ENCODE assay signal across 10 cellular contexts in genomic region chr1:117371436-117372151, GRCh38. TPM values are rescaled to one million over a fixed set of nuclear protein-coding genes. Genes with fewer than 3 reads are reported as not detected.
DNase-seq lines count a peak whose midpoint lies in the region; ATAC-seq and TF ChIP-seq lines count a peak whose summit lies in the region.
"Had no signal": no experiment of that assay in that cellular context is flagged by ENCODE, and none has a peak within 500 bp of the region (broad histone marks: within the 10 kb centered on the region; RNA-seq: fewer than 3 reads in every experiment).

No MANE protein-coding gene starts in this region.

- H4K20me1 ChIP-seq in Karpas-422 (ENCODE audit: insufficient read depth, low read depth, low read length), result peaks cover 3% of the 10 kb centered on the region; the same call in 1 of the 2 replicates

- H3K4me1 ChIP-seq in Karpas-422 (ENCODE audit: low read length), result peaks cover 23% of the 10 kb centered on the region

- no peaks in the 10 kb centered on the region for H3K9me3 Mint-ChIP-seq in Calu3 (ENCODE audit: low read depth, unreplicated experiment)
- no peaks in the 10 kb centered on the region for H3K9me3 Mint-ChIP-seq in natural killer cell treated with Interleukin-12 subunit alpha and Interleukin-12 subunit beta and Interleukin-15 and Interleukin-18, amount 100 ng/mL, for 72 hours
- no peaks in the 10 kb centered on the region for H3K9me3 Mint-ChIP-seq in activated T-helper 2 cell treated with anti-CD3 and anti-CD28 coated beads, Interferon-gamma antibody, Interleukin-2, Interleukin-4, amounts not matched to agents 10 μg/mL and 5 μg/mL and 100 μg/mL, durations not matched to agents 14 hours and 24 hours and 36 hours

- CTCF ChIA-PET in Calu3 (lab: Charles Lee), result no interaction called here

- H2AFZ ChIP-seq in Karpas-422 (ENCODE audit: low read length), result no peak overlapping the region

- TF ChIP-seq CTCF in Calu3 (IDR thresholded peaks at IDR 0.05; ENCODE audit: unreplicated experiment), result no peak
- no peak for TF ChIP-seq CTCF in cardiac fibroblast (IDR thresholded peaks at IDR 0.05; ENCODE audit: low read depth, low read length)

- BruUV-seq in Calu3 (replicated peaks; lab: Mats Ljungman, UMichigan), result no TSS peak

- no peaks in the 10 kb centered on the region for H3K27me3 ChIP-seq in Karpas-422 (ENCODE audit: low read length)

- no peak for ATAC-seq in natural killer cell treated with Interleukin-12 subunit alpha and Interleukin-12 subunit beta and Interleukin-15 and Interleukin-18, amount 100 ng/mL, for 72 hours
- ATAC-seq in HG03039 (IDR thresholded peaks at IDR 0.05; ENCODE audit: unreplicated experiment), result no peak

- H3K27me3 Mint-ChIP-seq in Calu3 (ENCODE audit: unreplicated experiment), result no peaks in the 10 kb centered on the region
- no peaks in the 10 kb centered on the region for H3K27me3 Mint-ChIP-seq in natural killer cell treated with Interleukin-12 subunit alpha and Interleukin-12 subunit beta and Interleukin-15 and Interleukin-18, amount 100 ng/mL, for 72 hours
- H3K27me3 Mint-ChIP-seq in activated T-helper 2 cell treated with anti-CD3 and anti-CD28 coated beads, Interferon-gamma antibody, Interleukin-2, Interleukin-4, amounts not matched to agents 10 μg/mL and 5 μg/mL and 100 μg/mL, durations not matched to agents 14 hours and 24 hours and 36 hours (ENCODE audit: low read depth), result no peaks in the 10 kb centered on the region

- peaks cover 26% of the 10 kb centered on the region for H3K36me3 Mint-ChIP-seq in Calu3 (ENCODE audit: insufficient read depth, unreplicated experiment)
- no peaks in the 10 kb centered on the region for H3K36me3 Mint-ChIP-seq in natural killer cell treated with Interleukin-12 subunit alpha and Interleukin-12 subunit beta and Interleukin-15 and Interleukin-18, amount 100 ng/mL, for 72 hours
- H3K36me3 Mint-ChIP-seq in activated T-helper 2 cell treated with anti-CD3 and anti-CD28 coated beads, Interferon-gamma antibody, Interleukin-2, Interleukin-4, amounts not matched to agents 10 μg/mL and 5 μg/mL and 100 μg/mL, durations not matched to agents 14 hours and 24 hours and 36 hours (ENCODE audit: low read depth), result peaks cover 13% of the 10 kb centered on the region

- H3K4me1 Mint-ChIP-seq in Calu3 (ENCODE audit: low read depth, unreplicated experiment), result peaks cover 18% of the 10 kb centered on the region
- H3K4me1 Mint-ChIP-seq in natural killer cell treated with Interleukin-12 subunit alpha and Interleukin-12 subunit beta and Interleukin-15 and Interleukin-18, amount 100 ng/mL, for 72 hours (ENCODE audit: low read depth in 2 of 2), result peaks cover 44 to 48% of the 10 kb centered on the region in 2 donors
- H3K4me1 Mint-ChIP-seq in activated T-helper 2 cell treated with anti-CD3 and anti-CD28 coated beads, Interferon-gamma antibody, Interleukin-2, Interleukin-4, amounts not matched to agents 10 μg/mL and 5 μg/mL and 100 μg/mL, durations not matched to agents 14 hours and 24 hours and 36 hours (ENCODE audit: low read depth), result peaks cover 42% of the 10 kb centered on the region

- peak overlapping the region; percentile 81 for H3K4me3 ChIP-seq in Karpas-422 (ENCODE audit: low read length)
- no peak overlapping the region for H3K4me3 ChIP-seq in cardiac fibroblast (replicated peaks in 1 of 2; ENCODE audit: low read depth in 2 of 2, low read length in 2 of 2)

- H3K4me2 ChIP-seq in Karpas-422 (ENCODE audit: low read depth, low read length, poor library complexity, severe bottlenecking), result peak overlapping the region; percentile 77

- no peak overlapping the region for H3K27ac Mint-ChIP-seq in Calu3 (ENCODE audit: unreplicated experiment)
- peak overlapping the region in 1 of 2 donors; percentile 22 for H3K27ac Mint-ChIP-seq in natural killer cell treated with Interleukin-12 subunit alpha and Interleukin-12 subunit beta and Interleukin-15 and Interleukin-18, amount 100 ng/mL, for 72 hours
- H3K27ac Mint-ChIP-seq in activated T-helper 2 cell treated with anti-CD3 and anti-CD28 coated beads, Interferon-gamma antibody, Interleukin-2, Interleukin-4, amounts not matched to agents 10 μg/mL and 5 μg/mL and 100 μg/mL, durations not matched to agents 14 hours and 24 hours and 36 hours, result no peak overlapping the region

- peak overlapping the region; percentile 51 for H3K4me3 Mint-ChIP-seq in Calu3 (ENCODE audit: low read depth, unreplicated experiment)
- H3K4me3 Mint-ChIP-seq in natural killer cell treated with Interleukin-12 subunit alpha and Interleukin-12 subunit beta and Interleukin-15 and Interleukin-18, amount 100 ng/mL, for 72 hours, result peak overlapping the region; percentile 79
- no peak overlapping the region for H3K4me3 Mint-ChIP-seq in activated T-helper 2 cell treated with anti-CD3 and anti-CD28 coated beads, Interferon-gamma antibody, Interleukin-2, Interleukin-4, amounts not matched to agents 10 μg/mL and 5 μg/mL and 100 μg/mL, durations not matched to agents 14 hours and 24 hours and 36 hours (ENCODE audit: low read depth)

- peak overlapping the region; percentile 84 for H3K9ac ChIP-seq in Karpas-422 (ENCODE audit: low read length)

- DNase-seq in Calu3 (no peak), Karpas-422 (no peak), cardiac fibroblast (ENCODE audit: low read depth in 2 of 2) (peak; percentile 62 to 73), SKM-1 treated with dmso at 0.1 percent for 144 hours (lab: John Stamatoyannopoulos, UW; ENCODE audit: unreplicated experiment) (no peak), kidney tubule cell (ENCODE audit: low spot score) (no peak)
- no peak for DNase-seq in natural killer cell treated with Interleukin-12 subunit alpha and Interleukin-12 subunit beta and Interleukin-15 and Interleukin-18, amount 100 ng/mL, for 72 hours (ENCODE audit: low spot score)
- no peak for DNase-seq in activated T-helper 2 cell treated with anti-CD3 and anti-CD28 coated beads, Interferon-gamma antibody, Interleukin-2, Interleukin-4, amounts not matched to agents 10 μg/mL and 5 μg/mL and 100 μg/mL, durations not matched to agents 14 hours and 24 hours and 36 hours (ENCODE audit: low spot score)
- DNase-seq: effector CD8-positive, alpha-beta T cell; midbrain had no signal

- no peaks in the 10 kb centered on the region for H3K9me3 ChIP-seq in Karpas-422 (ENCODE audit: low read length)

- H3K9me2 ChIP-seq in Karpas-422 (replicated peaks; ENCODE audit: insufficient read depth, low read length), result no peaks in the 10 kb centered on the region

- peaks cover 12% of the 10 kb centered on the region; the same call in 1 of the 2 replicates for H3K36me3 ChIP-seq in Karpas-422 (ENCODE audit: insufficient read depth, low read length)

- H3K27ac ChIP-seq in Karpas-422 (ENCODE audit: low read length), result no peak overlapping the region

- intact Hi-C loops in Calu3 (cut with micrococcal nuclease; ENCODE audit: unreplicated experiment), result loop anchor here (1.0 to 10.0 kb wide), 2 partner anchors 31 to 123 kb away; no protein-coding TSS in a partner anchor
- intact Hi-C loops in activated T-helper 2 cell treated with anti-CD3 and anti-CD28 coated beads, Interferon-gamma antibody, Interleukin-2, Interleukin-4, amounts not matched to agents 10 μg/mL and 5 μg/mL and 100 μg/mL, durations not matched to agents 14 hours and 24 hours and 36 hours (cut with micrococcal nuclease), result no loop called here

- H3K79me2 ChIP-seq in Karpas-422 (ENCODE audit: low read length), result peaks cover 92% of the 10 kb centered on the region

RNA-seq across cellular contexts. Expression of gene MAN1A2, which starts 4.3 kb away (rescaled TPM):
- 26.6 and 28.2 TPM in 2 replicates for total RNA-seq in Calu3 (2022)
- 29.5 and 43.0 TPM in 2 replicates for total RNA-seq in Karpas-422 (2014; rRNA removed; shearing (Covaris generic); ENCODE audit: low replicate concordance)
- total RNA-seq in natural killer cell treated with Interleukin-12 subunit alpha and Interleukin-12 subunit beta and Interleukin-15 and Interleukin-18, amount 100 ng/mL, for 72 hours, result 10 to 100 TPM; 44.3 to 47.4 TPM
- total RNA-seq in activated T-helper 2 cell treated with anti-CD3 and anti-CD28 coated beads, Interferon-gamma antibody, Interleukin-2, Interleukin-4, amounts not matched to agents 10 μg/mL and 5 μg/mL and 100 μg/mL, durations not matched to agents 14 hours and 24 hours and 36 hours, result 26.0 and 27.1 TPM in 2 replicates

Comparison
In these comparisons a context has a peak if more than half of its experiments do, and no peak if none do; other contexts are left out.
1. DNase-seq: peak in cardiac fibroblast (2 of 2); none in Calu3 (single experiment), Karpas-422 (single experiment), natural killer cell treated with Interleukin-12 subunit alpha and Interleukin-12 subunit beta and Interleukin-15 and Interleukin-18, amount 100 ng/mL, for 72 hours (single experiment), SKM-1 treated with dmso at 0.1 percent for 144 hours (single experiment), activated T-helper 2 cell treated with anti-CD3 and anti-CD28 coated beads, Interferon-gamma antibody, Interleukin-2, Interleukin-4, amounts not matched to agents 10 μg/mL and 5 μg/mL and 100 μg/mL, durations not matched to agents 14 hours and 24 hours and 36 hours (single experiment) and kidney tubule cell (single experiment).